8 cellular contexts compared by ENCODE assay signal in genomic region chr1:177945943-177946650, GRCh38. TPM values are rescaled to one million over a fixed set of nuclear protein-coding genes. Genes with fewer than 3 reads are reported as not detected.
DNase-seq lines count a peak whose midpoint lies in the region; ATAC-seq and TF ChIP-seq lines count a peak whose summit lies in the region.

No MANE protein-coding gene starts in this region.

- H3K9me3 ChIP-seq in liver (ENCODE audit: control insufficient read depth in 4 of 4, low read length in 3 of 4): no peaks in the 10 kb centered on the region
- H3K9me3 ChIP-seq in upper lobe of left lung: no peaks in the 10 kb centered on the region

- 72% methylated on average over 12 of the region's 12 CpGs for WGBS in liver
- WGBS in upper lobe of left lung, 2 donors: 62 to 71% methylated on average over 11 to 12 of the region's 12 CpGs

- peak; percentile 61 for DNase-seq in activated CD4-positive, alpha-beta T cell treated with anti-CD3 and anti-CD28 coated beads for 48 hours
- DNase-seq in activated CD4-positive, alpha-beta T cell treated with anti-CD3 and anti-CD28 coated beads, Interleukin-2, amount 50 U/mL, for 4 hours: no peak
- DNase-seq in LNCaP clone FGC (ENCODE audit: low read depth) (no peak), RWPE1 (ENCODE audit: low spot score) (peak; percentile 66), cerebellum (ENCODE audit: low spot score) (peak; percentile 21), upper lobe of left lung (peak in 1 of 2 donors; percentile 27)

- H3K4me1 ChIP-seq in liver (ENCODE audit: control insufficient read depth in 4 of 4, insufficient read depth in 4 of 4, low read length in 3 of 4) (peaks cover 0 to 7% (median 0%) of the 10 kb centered on the region in 4 donors), upper lobe of left lung (no peaks in the 10 kb centered on the region)

- peaks cover 7 to 66% (median 58%) of the 10 kb centered on the region in 4 donors for H3K36me3 ChIP-seq in liver (ENCODE audit: control insufficient read depth in 4 of 4, insufficient read depth in 3 of 4, low read depth in 1 of 4, low read length in 3 of 4)
- peaks cover 0 to 12% (median 0%) of the 10 kb centered on the region in 4 donors for H3K36me3 ChIP-seq in upper lobe of left lung

- TF ChIP-seq RAD21 in liver (IDR thresholded peaks at IDR 0.05): peak; percentile 70 to 83

- TF ChIP-seq CTCF in LNCaP clone FGC (IDR thresholded peaks at IDR 0.05; ENCODE audit: control insufficient read depth, extremely low read depth, insufficient read depth) (peak; percentile 93), RWPE1 (conservative IDR thresholded peaks at IDR 0.05; ENCODE audit: low read depth) (peak; percentile 90), liver (IDR thresholded peaks at IDR 0.05; ENCODE audit: low read depth, low read length, missing input control) (peak; percentile 45), upper lobe of left lung (IDR thresholded peaks at IDR 0.05) (peak; percentile 24 to 72 (median 61))

- H3K27ac ChIP-seq in RWPE1 (no peak overlapping the region), liver (ENCODE audit: low read depth in 1 of 2, low read length in 2 of 2) (no peak overlapping the region), upper lobe of left lung (no peak overlapping the region)

- peak; percentile 69 for ATAC-seq in GM21576 (IDR thresholded peaks at IDR 0.05; ENCODE audit: unreplicated experiment)
- ATAC-seq in upper lobe of left lung (ENCODE audit: low FRiP score in 2 of 2): peak; percentile 49 to 76

- CTCF ChIA-PET in RWPE1 (lab: Yijun Ruan, JAX): interaction anchor here (0.5 to 1.4 kb wide), 14 partner anchors 16 to 1484 kb away, joined by 3 to 8 read pairs (median 4); no protein-coding TSS in a partner anchor

- TF ChIP-seq POLR2A in upper lobe of left lung (IDR thresholded peaks at IDR 0.05): no peak

- no peak overlapping the region for H3K9ac ChIP-seq in liver (ENCODE audit: low read depth in 1 of 2, low read length in 2 of 2)

- H3K4me3 ChIP-seq in LNCaP clone FGC (ENCODE audit: low read depth, low read length) (no peak overlapping the region), liver (ENCODE audit: low read depth in 1 of 3, low read length in 3 of 3) (no peak overlapping the region), upper lobe of left lung (no peak overlapping the region)

- POLR2A ChIA-PET in RWPE1 (lab: Yijun Ruan, JAX; ENCODE audit: low non-redundant PET): no interaction called here

- no peaks in the 10 kb centered on the region for H3K27me3 ChIP-seq in liver (ENCODE audit: control insufficient read depth in 4 of 4, insufficient read depth in 4 of 4, low read length in 3 of 4)
- no peaks in the 10 kb centered on the region for H3K27me3 ChIP-seq in upper lobe of left lung

- no peak for TF ChIP-seq EP300 in upper lobe of left lung (IDR thresholded peaks at IDR 0.05)

TF ChIP-seq in liver, 16 proteins besides CTCF, POLR2A, EP300 and RAD21:
- TF ChIP-seq HNF4G (IDR thresholded peaks at IDR 0.05): no peak
- no peak for TF ChIP-seq GABPA (IDR thresholded peaks at IDR 0.05 in 1 of 2, conservative IDR thresholded peaks at IDR 0.05 in 1 of 2)
- no peak for TF ChIP-seq FOXA1 (IDR thresholded peaks at IDR 0.05)
- no peak for TF ChIP-seq YY1 (IDR thresholded peaks at IDR 0.05)

RNA-seq across cellular contexts. Expression of gene SEC16B, which starts 23.8 kb away (rescaled TPM):
- total RNA-seq in cerebellum: 2.4 TPM
- 10 to 100 TPM; 15.2 to 56.8 TPM for total RNA-seq in liver
- polyA plus RNA-seq in liver: 10 to 100 TPM; 10.9 to 43.6 TPM
- 10 to 100 TPM in 1 of 6 donors, 1 to 10 TPM in 5; 1.3 to 26.2 (median 3.1) TPM for total RNA-seq in upper lobe of left lung

Comparison
In these comparisons a context has a peak if more than half of its experiments do, and no peak if none do; other contexts are left out.
1. DNase-seq: peak in activated CD4-positive, alpha-beta T cell treated with anti-CD3 and anti-CD28 coated beads for 48 hours (single experiment), RWPE1 (single experiment) and cerebellum (single experiment); none in activated CD4-positive, alpha-beta T cell treated with anti-CD3 and anti-CD28 coated beads, Interleukin-2, amount 50 U/mL, for 4 hours (0 of 2) and LNCaP clone FGC (single experiment).
2. Peak in every context shown above with its lines, with median percentiles within 50 percentile points of each other: CTCF ChIP-seq.